ENCODE assay signal across 29 cellular contexts in genomic region chr3:132189601-132190000, GRCh38.
"Had no signal": no experiment of that assay in that cellular context is flagged by ENCODE, and none has a peak within 500 bp of the region (broad histone marks: within the 10 kb centered on the region; RNA-seq: fewer than 3 reads in every experiment).

No MANE protein-coding gene starts in this region.

- ATAC-seq: activated CD4-positive, alpha-beta T cell treated with anti-CD3 and anti-CD28 coated beads for 36 hours; activated CD8-positive, alpha-beta memory T cell treated with anti-CD3 and anti-CD28 coated beads, Interleukin-2, amount 10 ng/mL, durations not matched to agents 7 days and 5 days; activated CD8-positive, alpha-beta T cell treated with anti-CD3 and anti-CD28 coated beads, Interleukin-2, amount 10 ng/mL, durations not matched to agents 7 days and 5 days; activated naive CD8-positive, alpha-beta T cell treated with anti-CD3 and anti-CD28 coated beads, Interleukin-2, amount 50 U/mL, for 24 hours; body of pancreas; effector memory CD8-positive, alpha-beta T cell; gastroesophageal sphincter; heart right ventricle; T-helper 17 cell had no signal

- H3K4me1 ChIP-seq: adrenal gland, body of pancreas, gastroesophageal sphincter, heart right ventricle had no signal

- DNase-seq: activated CD4-positive, alpha-beta memory T cell treated with anti-CD3 and anti-CD28 coated beads for 36 hours; activated CD4-positive, alpha-beta T cell treated with anti-CD3 and anti-CD28 coated beads for 36 hours; activated CD4-positive, alpha-beta T cell treated with anti-CD3 and anti-CD28 coated beads, Interleukin-2, amount 10 ng/mL, durations not matched to agents 24 days and 14 days; activated CD4-positive, CD25-positive, alpha-beta regulatory T cell; activated CD4-positive, CD25-positive, alpha-beta regulatory T cell treated with anti-CD3 and anti-CD28 coated beads, Interleukin-2, amount 50 U/mL, for 72 hours; activated CD8-positive, alpha-beta memory T cell treated with anti-CD3 and anti-CD28 coated beads, Interleukin-2, amount 10 ng/mL, durations not matched to agents 7 days and 5 days; activated CD8-positive, alpha-beta memory T cell treated with anti-CD3 and anti-CD28 coated beads, Interleukin-2, amount 50 U/mL, for 4 hours; activated CD8-positive, alpha-beta T cell treated with anti-CD3 and anti-CD28 coated beads, Interleukin-2, amount 10 ng/mL, durations not matched to agents 7 days and 5 days; activated effector memory CD4-positive, alpha-beta T cell treated with anti-CD3 and anti-CD28 coated beads, Interleukin-2, amount 50 U/mL, for 16 hours; activated naive CD4-positive, alpha-beta T cell treated with anti-CD3 and anti-CD28 coated beads for 36 hours; activated naive CD8-positive, alpha-beta T cell treated with anti-CD3 and anti-CD28 coated beads for 36 hours; activated naive CD8-positive, alpha-beta T cell treated with anti-CD3 and anti-CD28 coated beads, Interleukin-2, amount 50 U/mL, for 24 hours; activated T-cell treated with anti-CD3 and anti-CD28 coated beads, Interleukin-2, amount 50 U/mL, for 1 hour; activated T-cell treated with anti-CD3 and anti-CD28 coated beads, Interleukin-2, amount 50 U/mL, for 48 hours; amygdala; aorta; body of pancreas; caudate nucleus; cortex of kidney; dermis blood vessel endothelial cell; effector CD4-positive, alpha-beta T cell; effector memory CD8-positive, alpha-beta T cell; esophagus squamous epithelium; foreskin melanocyte; heart right ventricle; T-helper 17 cell; T1000 had no signal

- H3K27me3 ChIP-seq: adrenal gland, body of pancreas, gastroesophageal sphincter had no signal

- H3K4me3 ChIP-seq: adrenal gland, body of pancreas, esophagus squamous epithelium, gastroesophageal sphincter, heart right ventricle had no signal

- H3K36me3 ChIP-seq: adrenal gland, esophagus squamous epithelium, gastroesophageal sphincter, heart right ventricle had no signal

- H3K9me3 ChIP-seq: adrenal gland, body of pancreas, esophagus squamous epithelium, gastroesophageal sphincter, heart right ventricle had no signal
